24 cellular contexts compared by ENCODE assay signal in the genomic region with DNA sequence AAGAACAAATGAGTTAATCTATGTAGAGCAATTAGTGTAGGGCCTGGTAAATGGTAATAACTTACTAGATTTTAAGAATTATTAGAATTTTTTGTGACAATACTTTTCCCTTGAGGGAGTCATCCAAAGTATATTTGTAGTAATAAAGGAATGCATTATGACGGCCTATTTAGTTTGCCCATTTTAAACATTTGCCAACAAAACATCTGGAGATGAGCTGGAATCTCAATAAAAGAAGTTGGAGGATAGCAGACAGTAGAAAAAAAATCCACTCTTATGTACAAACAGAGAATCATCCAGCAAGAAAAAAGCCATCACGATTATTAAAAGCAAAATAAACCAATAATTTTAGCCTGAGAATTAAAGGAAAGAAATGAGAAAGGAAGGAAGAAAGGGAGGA.
"Had no signal": no experiment of that assay in that cellular context is flagged by ENCODE, and none has a peak within 500 bp of the region (broad histone marks: within the 10 kb centered on the region; RNA-seq: fewer than 3 reads in every experiment).

No MANE protein-coding gene starts in this region.

- H3K27me3 Mint-ChIP-seq: naive thymus-derived CD8-positive, alpha-beta T cell had no signal

- H3K27ac Mint-ChIP-seq: naive thymus-derived CD8-positive, alpha-beta T cell; stimulated activated effector memory CD8-positive, alpha-beta T cell treated with anti-CD3 and anti-CD28 coated beads, Interleukin-12 subunit alpha, Interleukin-12 subunit beta, amount 100 ng/mL, for 72 hours had no signal

- H3K36me3 ChIP-seq: heart right ventricle, left lung, ovary, sigmoid colon, stomach, thyroid gland, vagina had no signal

- H3K4me1 ChIP-seq: heart right ventricle, left lung, psoas muscle, sigmoid colon, stomach, thyroid gland, vagina had no signal

- H3K27me3 ChIP-seq: heart right ventricle, left lung, ovary, sigmoid colon, stomach, thyroid gland, vagina had no signal

- H3K9me3 ChIP-seq: heart right ventricle, left lung, ovary, psoas muscle, sigmoid colon, stomach, thyroid gland, vagina had no signal

- H3K27ac ChIP-seq: dorsolateral prefrontal cortex, heart right ventricle, left lung, ovary, psoas muscle, sigmoid colon, stomach, thyroid gland, vagina had no signal

- H3K4me3 Mint-ChIP-seq: naive thymus-derived CD8-positive, alpha-beta T cell; stimulated activated effector memory CD8-positive, alpha-beta T cell treated with anti-CD3 and anti-CD28 coated beads, Interleukin-12 subunit alpha, Interleukin-12 subunit beta, amount 100 ng/mL, for 72 hours had no signal

- H3K36me3 Mint-ChIP-seq: naive thymus-derived CD8-positive, alpha-beta T cell; stimulated activated effector memory CD8-positive, alpha-beta T cell treated with anti-CD3 and anti-CD28 coated beads, Interleukin-12 subunit alpha, Interleukin-12 subunit beta, amount 100 ng/mL, for 72 hours had no signal

- ATAC-seq: heart right ventricle; left cardiac atrium; left lung; naive thymus-derived CD8-positive, alpha-beta T cell; psoas muscle; right cardiac atrium; stimulated activated effector memory CD8-positive, alpha-beta T cell treated with anti-CD3 and anti-CD28 coated beads, Interleukin-12 subunit alpha, Interleukin-12 subunit beta, amount 100 ng/mL, for 72 hours had no signal

- DNase-seq: dorsolateral prefrontal cortex; effector CD4-positive, alpha-beta T cell; foreskin melanocyte; glutamatergic neuron; heart right ventricle; hippocampal formation; left cardiac atrium; left lung; mesendoderm; naive thymus-derived CD8-positive, alpha-beta T cell; occipital lobe; ovary; posterior cingulate gyrus; psoas muscle; right cardiac atrium; sigmoid colon; stimulated activated CD4-positive, alpha-beta T cell treated with anti-CD3 and anti-CD28 coated beads, Interleukin-2, amount 100 ng/mL, for 24 hours; stimulated activated CD4-positive, alpha-beta T cell treated with anti-CD3 and anti-CD28 coated beads, Interleukin-4, amount 100 ng/mL, for 24 hours; stimulated activated naive CD4-positive, alpha-beta T cell treated with Interleukin-2 at 50 U/mL for 16 hours; stomach; thyroid gland; trophoblast cell had no signal

- H3K4me3 ChIP-seq: dorsolateral prefrontal cortex, heart right ventricle, left lung, ovary, psoas muscle, sigmoid colon, stomach, thyroid gland, vagina had no signal

- H3K4me1 Mint-ChIP-seq: naive thymus-derived CD8-positive, alpha-beta T cell; stimulated activated effector memory CD8-positive, alpha-beta T cell treated with anti-CD3 and anti-CD28 coated beads, Interleukin-12 subunit alpha, Interleukin-12 subunit beta, amount 100 ng/mL, for 72 hours had no signal
